Comparison of ENCODE assay signal across 16 cellular contexts in the genomic region with DNA sequence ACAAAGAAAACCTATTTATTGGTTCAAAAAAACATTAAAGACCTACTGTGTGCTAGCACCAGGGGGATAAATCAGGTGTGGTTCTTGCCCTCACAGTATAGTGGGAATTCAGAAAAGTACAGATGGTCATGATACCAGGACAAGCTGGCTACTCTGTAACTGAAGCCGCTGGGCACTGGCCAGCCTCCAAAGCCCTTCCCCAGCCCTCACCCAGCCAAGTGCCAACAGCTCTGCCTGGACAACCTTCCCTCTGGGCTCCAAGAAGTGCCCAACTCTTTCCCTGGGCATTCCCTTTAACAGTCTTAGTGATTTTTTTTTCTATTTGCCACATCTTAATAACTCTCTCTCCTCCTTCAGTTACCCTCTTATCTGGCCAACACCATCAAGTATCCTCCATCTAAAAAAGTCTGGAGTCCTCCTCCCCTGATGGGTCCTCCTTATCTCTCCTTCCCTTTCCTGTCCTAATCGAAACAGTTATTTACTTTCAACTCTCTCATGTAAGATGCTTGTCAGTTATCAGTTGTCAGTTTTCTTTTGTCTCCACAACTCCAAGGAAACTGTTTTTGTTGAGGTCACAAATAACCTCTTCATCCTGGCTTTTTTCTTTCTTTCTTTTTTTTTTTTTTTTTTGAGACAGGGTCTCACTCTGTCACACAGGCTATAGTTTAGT. TPM values are rescaled to one million over a fixed set of nuclear protein-coding genes. Genes with fewer than 3 reads are reported as not detected.
"Had no signal": no experiment of that assay in that cellular context is flagged by ENCODE, and none has a peak within 500 bp of the region (broad histone marks: within the 10 kb centered on the region; RNA-seq: fewer than 3 reads in every experiment).

No MANE protein-coding gene starts in this region.

- ATAC-seq: WTC11 had no signal

- DNase-seq: activated CD4-positive, alpha-beta T cell treated with anti-CD3 and anti-CD28 coated beads, Interleukin-2, amount 10 ng/mL, durations not matched to agents 7 days and 5 days; activated naive CD4-positive, alpha-beta T cell treated with anti-CD3 and anti-CD28 coated beads, Interleukin-2, amount 10 ng/mL, durations not matched to agents 7 days and 5 days; brain microvascular endothelial cell; esophagus squamous epithelium; foreskin fibroblast; left ventricle myocardium inferior; retina; stimulated activated CD4-positive, alpha-beta T cell treated with anti-CD3 and anti-CD28 coated beads, Interleukin-4, amount 100 ng/mL, for 4 hours; T1000; transverse colon had no signal

- H3K36me3 Mint-ChIP-seq: activated naive CD4-positive, alpha-beta T cell treated with anti-CD3 and anti-CD28 coated beads, Interleukin-2, amount 10 ng/mL, durations not matched to agents 7 days and 5 days; neural progenitor cell; WTC11 had no signal

- H3K4me3 Mint-ChIP-seq: activated CD4-positive, alpha-beta T cell treated with anti-CD3 and anti-CD28 coated beads, Interleukin-2, amount 10 ng/mL, durations not matched to agents 7 days and 5 days; activated naive CD4-positive, alpha-beta T cell treated with anti-CD3 and anti-CD28 coated beads, Interleukin-2, amount 10 ng/mL, durations not matched to agents 7 days and 5 days; neural progenitor cell; WTC11 had no signal

- H3K27ac Mint-ChIP-seq: activated CD4-positive, alpha-beta T cell treated with anti-CD3 and anti-CD28 coated beads, Interleukin-2, amount 10 ng/mL, durations not matched to agents 7 days and 5 days; activated naive CD4-positive, alpha-beta T cell treated with anti-CD3 and anti-CD28 coated beads, Interleukin-2, amount 10 ng/mL, durations not matched to agents 7 days and 5 days; activated T-helper 2 cell treated with anti-CD3 and anti-CD28 coated beads, Interferon-gamma antibody, Interleukin-2, Interleukin-4, amounts not matched to agents 10 μg/mL and 5 μg/mL and 100 μg/mL, durations not matched to agents 14 hours and 24 hours and 36 hours; neural progenitor cell; WTC11 had no signal

- H3K9me3 Mint-ChIP-seq: activated CD4-positive, alpha-beta T cell treated with anti-CD3 and anti-CD28 coated beads, Interleukin-2, amount 10 ng/mL, durations not matched to agents 7 days and 5 days; activated naive CD4-positive, alpha-beta T cell treated with anti-CD3 and anti-CD28 coated beads, Interleukin-2, amount 10 ng/mL, durations not matched to agents 7 days and 5 days; activated T-helper 2 cell treated with anti-CD3 and anti-CD28 coated beads, Interferon-gamma antibody, Interleukin-2, Interleukin-4, amounts not matched to agents 10 μg/mL and 5 μg/mL and 100 μg/mL, durations not matched to agents 14 hours and 24 hours and 36 hours; neural progenitor cell had no signal

- H3K4me1 Mint-ChIP-seq: activated CD4-positive, alpha-beta T cell treated with anti-CD3 and anti-CD28 coated beads, Interleukin-2, amount 10 ng/mL, durations not matched to agents 7 days and 5 days; activated naive CD4-positive, alpha-beta T cell treated with anti-CD3 and anti-CD28 coated beads, Interleukin-2, amount 10 ng/mL, durations not matched to agents 7 days and 5 days had no signal

RNA-seq across cellular contexts. Expression of a gene that starts 22.8 kb away (rescaled TPM):
- total RNA-seq: activated CD4-positive, alpha-beta T cell treated with anti-CD3 and anti-CD28 coated beads, Interleukin-2, amount 10 ng/mL, durations not matched to agents 7 days and 5 days; left ventricle myocardium inferior; mesenteric fat pad had no signal

RNA-seq across cellular contexts. Expression of a gene that starts 43.1 kb away (rescaled TPM):
- total RNA-seq: mesenteric fat pad, myocyte, skeletal muscle tissue had no signal
